Comparison of ENCODE assay signal across 26 cellular contexts in the genomic region with DNA sequence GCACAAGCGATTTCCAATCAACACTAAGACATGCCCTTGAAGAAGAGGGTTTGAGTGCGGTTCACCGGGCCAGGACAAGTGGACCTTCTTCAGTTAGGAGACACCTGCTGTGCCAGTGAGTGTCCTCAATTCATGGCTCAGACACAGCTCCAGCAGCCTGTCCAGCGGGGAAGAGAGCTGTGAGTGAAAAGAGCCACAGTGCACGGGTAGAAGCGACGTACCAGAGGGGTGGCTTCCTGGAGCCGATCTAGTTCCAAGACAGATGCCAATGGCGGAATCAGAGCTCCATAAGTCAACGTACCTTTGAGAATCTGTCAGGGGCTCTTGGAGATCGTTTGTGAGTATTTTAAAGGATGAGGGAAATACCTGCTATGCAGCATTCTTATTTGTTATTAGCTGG.
"Had no signal": no experiment of that assay in that cellular context is flagged by ENCODE, and none has a peak within 500 bp of the region (broad histone marks: within the 10 kb centered on the region; RNA-seq: fewer than 3 reads in every experiment).

No MANE protein-coding gene starts in this region.

- DNase-seq: cortex of kidney; effector memory CD8-positive, alpha-beta T cell; erythroblast; esophagus squamous epithelium; foreskin melanocyte; glutamatergic neuron; heart right ventricle; hypothalamus; immature natural killer cell; islet precursor cell; kidney glomerular epithelial cell; left colon; left ventricle myocardium inferior; mammary epithelial cell; mesendoderm; midbrain; naive thymus-derived CD4-positive, alpha-beta T cell; pancreas; right cardiac atrium; sigmoid colon; stimulated activated CD4-positive, alpha-beta T cell treated with anti-CD3 and anti-CD28 coated beads, Interleukin-2, amount 100 ng/mL, for 24 hours; stimulated activated CD4-positive, alpha-beta T cell treated with anti-CD3 and anti-CD28 coated beads, Interleukin-4, amount 100 ng/mL, for 24 hours; stimulated activated naive CD4-positive, alpha-beta T cell treated with Interleukin-2 at 50 U/mL for 16 hours; stomach; testis; tibial artery had no signal
